1 cellular context compared by ENCODE assay signal in the genomic region with DNA sequence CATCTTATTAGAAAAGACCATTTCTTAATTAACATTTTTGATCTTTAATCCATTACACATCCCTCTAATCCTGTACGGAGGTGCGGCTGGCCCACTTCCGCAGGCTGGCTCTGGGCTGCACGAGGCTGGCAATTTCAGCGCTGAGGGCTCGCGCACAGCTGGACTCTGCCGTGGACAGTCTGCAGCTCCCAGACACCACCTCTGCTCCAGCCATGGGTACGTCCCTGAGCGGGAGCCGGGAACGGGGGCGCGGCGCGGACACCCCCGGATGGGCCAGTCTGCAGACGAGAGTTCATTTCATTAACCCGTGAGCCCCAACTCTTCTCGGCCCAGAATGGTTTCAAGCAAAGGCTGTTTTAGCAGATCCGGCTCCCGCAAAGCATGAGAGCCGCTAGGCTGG.
TF ChIP-seq lines count a peak whose summit lies in the region.

No MANE protein-coding gene starts in this region.

TF ChIP-seq in H1, 55 proteins besides CTCF, POLR2A, EP300 and RAD21 (continued from another document):
- no peak for TF ChIP-seq KDM4A (IDR thresholded peaks at IDR 0.05; ENCODE audit: low read depth, low read length, severe bottlenecking)
- no peak for TF ChIP-seq NRF1 (IDR thresholded peaks at IDR 0.05; ENCODE audit: low read depth, low read length)
- no peak for TF ChIP-seq HDAC2 (IDR thresholded peaks at IDR 0.05; ENCODE audit: borderline replicate concordance in 1 of 2, low read depth in 2 of 2, low read length in 2 of 2)
- TF ChIP-seq SIRT6 (IDR thresholded peaks at IDR 0.05; ENCODE audit: low read length): no peak
- no peak for TF ChIP-seq CBX8 (IDR thresholded peaks at IDR 0.05; ENCODE audit: borderline replicate concordance, low read depth, low read length)
- no peak for TF ChIP-seq RXRA (IDR thresholded peaks at IDR 0.05; ENCODE audit: insufficient read depth, low read depth, low read length)
- TF ChIP-seq, protein P1, sequence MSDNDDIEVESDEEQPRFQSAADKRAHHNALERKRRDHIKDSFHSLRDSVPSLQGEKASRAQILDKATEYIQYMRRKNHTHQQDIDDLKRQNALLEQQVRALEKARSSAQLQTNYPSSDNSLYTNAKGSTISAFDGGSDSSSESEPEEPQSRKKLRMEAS (IDR thresholded peaks at IDR 0.05): no peak
- TF ChIP-seq PHF8 (conservative IDR thresholded peaks at IDR 0.05; ENCODE audit: low read depth, low read length): no peak
- TF ChIP-seq RFX5 (IDR thresholded peaks at IDR 0.05; ENCODE audit: borderline replicate concordance, low read depth, low read length): no peak
TF ChIP-seq in H1: peak in this region for 0.
